ENCODE assay signal across 26 cellular contexts in genomic region chr4:146379744-146380143, GRCh38.
DNase-seq lines count a peak whose midpoint lies in the region; ATAC-seq and TF ChIP-seq lines count a peak whose summit lies in the region.
"Had no signal": no experiment of that assay in that cellular context is flagged by ENCODE, and none has a peak within 500 bp of the region (broad histone marks: within the 10 kb centered on the region; RNA-seq: fewer than 3 reads in every experiment).

No MANE protein-coding gene starts in this region.

- H3K9ac ChIP-seq in trophoblast cell (ENCODE audit: low read length): no peak overlapping the region

- CTCF ChIA-PET in activated CD4-positive, alpha-beta memory T cell treated with anti-CD3 and anti-CD28 coated beads for 36 hours (lab: Charles Lee): no interaction called here

- H4K91ac ChIP-seq in trophoblast cell (ENCODE audit: low read depth, low read length): no peak overlapping the region

- H3K27me3 ChIP-seq in trophoblast cell (ENCODE audit: insufficient read depth, low read length): no peaks in the 10 kb centered on the region
- H3K27me3 ChIP-seq: adrenal gland, cardiac muscle cell, right lobe of liver, testis, uterus had no signal

- H3K4me1 ChIP-seq in trophoblast cell (ENCODE audit: control insufficient read depth in 1 of 2, insufficient read depth in 2 of 2, low read length in 2 of 2): no peaks in the 10 kb centered on the region
- H3K4me1 ChIP-seq: adrenal gland, right lobe of liver, testis, uterus had no signal

- DNase-seq in HCEC 1CT (peak; percentile 1), astrocyte of the spinal cord (ENCODE audit: low read depth, low spot score) (peak; percentile 13), fibroblast of peridontal ligament (ENCODE audit: extremely low read depth) (peak; percentile 7), trophoblast cell (peak; percentile 49 to 61), AML-193 (lab: John Stamatoyannopoulos, UW) (no peak), NCI-H1694 treated with DMSO at 0.1 percent for 48 hours (lab: John Stamatoyannopoulos, UW) (no peak)
- no peak for DNase-seq in activated CD4-positive, alpha-beta memory T cell treated with anti-CD3 and anti-CD28 coated beads for 36 hours
- DNase-seq: activated CD4-positive, alpha-beta T cell treated with anti-CD3 and anti-CD28 coated beads, Interleukin-2, amount 50 U/mL, for 4 hours; activated CD4-positive, CD25-positive, alpha-beta regulatory T cell; activated naive CD4-positive, alpha-beta T cell treated with anti-CD3 and anti-CD28 coated beads for 36 hours; adrenal gland; effector memory CD8-positive, alpha-beta T cell; NCI-H1694; NCI-H748 treated with DMSO at 0.1 percent for 48 hours; right lobe of liver; stimulated activated CD4-positive, alpha-beta T cell treated with anti-CD3 and anti-CD28 coated beads, Interleukin-15, amount 100 ng/mL, for 24 hours; stimulated activated naive CD8-positive, alpha-beta T cell treated with anti-CD3 and anti-CD28 coated beads, Interleukin-15, Interleukin-2, amounts not matched to agents 100 U/mL and 50 U/mL, for 24 hours; testis; uterus had no signal

- no peaks in the 10 kb centered on the region for H3K4me1 Mint-ChIP-seq in activated CD4-positive, alpha-beta memory T cell treated with anti-CD3 and anti-CD28 coated beads for 36 hours (ENCODE audit: low read depth)

- H3K4me3 Mint-ChIP-seq in activated CD4-positive, alpha-beta memory T cell treated with anti-CD3 and anti-CD28 coated beads for 36 hours: no peak overlapping the region
- H3K4me3 Mint-ChIP-seq: activated naive CD4-positive, alpha-beta T cell treated with anti-CD3 and anti-CD28 coated beads for 36 hours; activated T-helper 1 cell treated with anti-CD3 and anti-CD28 coated beads, Interleukin-12 subunit alpha, Interleukin-12 subunit beta, Interleukin-2, Interleukin-4 antibody, amounts not matched to agents 30 ng/mL and 10 ng/mL and 1 ng/mL, durations not matched to agents 14 hours and 24 hours and 36 hours; CD14-positive monocyte; effector memory CD8-positive, alpha-beta T cell; neural crest cell had no signal

- WGBS in trophoblast cell (ENCODE audit: extremely low coverage, insufficient coverage, insufficient read length): no CpG with 5 or more reads among the region's 2 CpGs

- H2BK120ac ChIP-seq in trophoblast cell (ENCODE audit: insufficient read depth, low read length, poor library complexity): no peak overlapping the region

- no peak for ATAC-seq in HG03280 (IDR thresholded peaks at IDR 0.05; ENCODE audit: unreplicated experiment)
- ATAC-seq: effector memory CD8-positive, alpha-beta T cell; stimulated activated naive CD8-positive, alpha-beta T cell treated with anti-CD3 and anti-CD28 coated beads, Interleukin-15, Interleukin-2, amounts not matched to agents 100 U/mL and 50 U/mL, for 24 hours had no signal

- no peaks in the 10 kb centered on the region for H3K9me3 Mint-ChIP-seq in activated CD4-positive, alpha-beta memory T cell treated with anti-CD3 and anti-CD28 coated beads for 36 hours
- H3K9me3 Mint-ChIP-seq: activated naive CD4-positive, alpha-beta T cell treated with anti-CD3 and anti-CD28 coated beads for 36 hours; activated T-helper 1 cell treated with anti-CD3 and anti-CD28 coated beads, Interleukin-12 subunit alpha, Interleukin-12 subunit beta, Interleukin-2, Interleukin-4 antibody, amounts not matched to agents 30 ng/mL and 10 ng/mL and 1 ng/mL, durations not matched to agents 14 hours and 24 hours and 36 hours; effector memory CD8-positive, alpha-beta T cell had no signal

- no peak overlapping the region for H3K27ac Mint-ChIP-seq in activated CD4-positive, alpha-beta memory T cell treated with anti-CD3 and anti-CD28 coated beads for 36 hours
- H3K27ac Mint-ChIP-seq: activated naive CD4-positive, alpha-beta T cell treated with anti-CD3 and anti-CD28 coated beads for 36 hours; activated T-helper 1 cell treated with anti-CD3 and anti-CD28 coated beads, Interleukin-12 subunit alpha, Interleukin-12 subunit beta, Interleukin-2, Interleukin-4 antibody, amounts not matched to agents 30 ng/mL and 10 ng/mL and 1 ng/mL, durations not matched to agents 14 hours and 24 hours and 36 hours; CD14-positive monocyte; effector memory CD8-positive, alpha-beta T cell had no signal

- in situ Hi-C loops in astrocyte of the spinal cord (cut with HindIII; ENCODE audit: low sequenced_read_pairs): no loop called here

- intact Hi-C loops in activated CD4-positive, alpha-beta memory T cell treated with anti-CD3 and anti-CD28 coated beads for 36 hours (cut with micrococcal nuclease): no loop called here

- no peak overlapping the region for H2AFZ ChIP-seq in trophoblast cell (ENCODE audit: insufficient read depth, low read length, poor library complexity)

- no peak overlapping the region for H3K27ac ChIP-seq in trophoblast cell (ENCODE audit: low read depth, low read length)
- H3K27ac ChIP-seq: adrenal gland, cardiac muscle cell, coronary artery, right lobe of liver, testis, uterus had no signal

- H3K23ac ChIP-seq in trophoblast cell (ENCODE audit: low read length): no peak overlapping the region

- POLR2A ChIA-PET in activated CD4-positive, alpha-beta memory T cell treated with anti-CD3 and anti-CD28 coated beads for 36 hours (lab: Charles Lee): no interaction called here

- no peak overlapping the region for H4K12ac ChIP-seq in trophoblast cell (ENCODE audit: low read depth, low read length)

- H3K18ac ChIP-seq in trophoblast cell (ENCODE audit: low read length): no peak overlapping the region

- no peak overlapping the region for H2BK5ac ChIP-seq in trophoblast cell (ENCODE audit: low read depth, low read length, poor library complexity)

- H3K79me2 ChIP-seq in trophoblast cell (ENCODE audit: control insufficient read depth, insufficient read depth, low read length, poor library complexity): no peaks in the 10 kb centered on the region

- no peaks in the 10 kb centered on the region for H3K27me3 Mint-ChIP-seq in activated CD4-positive, alpha-beta memory T cell treated with anti-CD3 and anti-CD28 coated beads for 36 hours
- H3K27me3 Mint-ChIP-seq: effector memory CD8-positive, alpha-beta T cell had no signal

- H4K8ac ChIP-seq in trophoblast cell (ENCODE audit: low read depth, low read length): no peak overlapping the region

- H3K4me3 ChIP-seq in astrocyte of the spinal cord (ENCODE audit: low read depth, low read length): no peak overlapping the region
- H3K4me3 ChIP-seq in trophoblast cell (ENCODE audit: low read depth, low read length): no peak overlapping the region
- H3K4me3 ChIP-seq: adrenal gland, cardiac muscle cell, coronary artery, lung, right lobe of liver, testis, uterus had no signal

- H3K79me1 ChIP-seq in trophoblast cell (ENCODE audit: low read length): no peaks in the 10 kb centered on the region

- no peak overlapping the region for H2AK5ac ChIP-seq in trophoblast cell (ENCODE audit: low read length)

- H2BK12ac ChIP-seq in trophoblast cell (ENCODE audit: low read length): no peak overlapping the region

- no peaks in the 10 kb centered on the region for H3K36me3 Mint-ChIP-seq in activated CD4-positive, alpha-beta memory T cell treated with anti-CD3 and anti-CD28 coated beads for 36 hours
- H3K36me3 Mint-ChIP-seq: CD14-positive monocyte had no signal

- H3K36me3 ChIP-seq in trophoblast cell (ENCODE audit: control insufficient read depth in 1 of 2, insufficient read depth in 2 of 2, low read length in 2 of 2): no peaks in the 10 kb centered on the region
- H3K36me3 ChIP-seq: adrenal gland, cardiac muscle cell, right lobe of liver, uterus had no signal

- H3K4me2 ChIP-seq in trophoblast cell (ENCODE audit: low read length): no peak overlapping the region

- no peak for TF ChIP-seq CTCF in astrocyte of the spinal cord (IDR thresholded peaks at IDR 0.05; ENCODE audit: low read depth, low read length)

- no peak overlapping the region for H3K4ac ChIP-seq in trophoblast cell (ENCODE audit: low read depth, low read length)

- H3K14ac ChIP-seq in trophoblast cell (ENCODE audit: low read length): no peak overlapping the region

- peaks cover 2% of the 10 kb centered on the region for H3K9me3 ChIP-seq in trophoblast cell (ENCODE audit: insufficient read depth, low read depth, low read length)
- H3K9me3 ChIP-seq: adrenal gland, right lobe of liver, testis, uterus had no signal

Comparison
In these comparisons a context has a peak if more than half of its experiments do, and no peak if none do; other contexts are left out.
1. DNase-seq: peak in HCEC 1CT (single experiment), astrocyte of the spinal cord (single experiment), fibroblast of peridontal ligament (single experiment) and trophoblast cell (2 of 2); none in AML-193 (0 of 2), NCI-H1694 treated with DMSO at 0.1 percent for 48 hours (single experiment) and activated CD4-positive, alpha-beta memory T cell treated with anti-CD3 and anti-CD28 coated beads for 36 hours (single experiment).